In genomic region chrX:103686199-103687072, GRCh38 we compare ENCODE assay signal across 8 cellular contexts. TPM values are rescaled to one million over a fixed set of nuclear protein-coding genes. Genes with fewer than 3 reads are reported as not detected.
DNase-seq lines count a peak whose midpoint lies in the region; ATAC-seq, FAIRE-seq and TF ChIP-seq lines count a peak whose summit lies in the region.

MORF4L2 (minus strand) TSS chrX:103686699; CDS start chrX:103677027, 9,672 bp downstream.

- FAIRE-seq in H1 (lab: Jason Lieb, UNC) = peak; percentile 100

- H3K9me3 ChIP-seq in H1 (ENCODE audit: insufficient read depth in 2 of 2, low read depth in 1 of 2, low read length in 1 of 2) = no peaks in the 10 kb centered on the region

- no peaks in the 10 kb centered on the region for H3K4me1 Mint-ChIP-seq in memory B cell

- peak within 1 kb of the TSS; percentile 95 for H2BK5ac ChIP-seq in H1 (ENCODE audit: low read depth, low read length)

- H3K14ac ChIP-seq in H1 (ENCODE audit: insufficient read length) = no peak within 1 kb of the TSS

- no peaks in the 10 kb centered on the region; the same call in 1 of the 2 replicates for H3K23me2 ChIP-seq in H1 (ENCODE audit: low read depth, low read length)

- ATAC-seq in memory B cell (ENCODE audit: low read depth) = peak; percentile 81

- TF ChIP-seq CTCF in GM20000 (IDR thresholded peaks at IDR 0.05; ENCODE audit: extremely low read depth, missing control alignments) = no peak
- TF ChIP-seq CTCF in H1 (IDR thresholded peaks at IDR 0.05; ENCODE audit: control extremely low read depth in 1 of 3, insufficient read depth in 1 of 3, low read depth in 1 of 3, low read length in 3 of 3) = no peak

- peak within 1 kb of the TSS; percentile 97 for H3K18ac ChIP-seq in H1 (ENCODE audit: extremely low read depth, low read length)

- no peak within 1 kb of the TSS for H2AK5ac ChIP-seq in H1 (ENCODE audit: low read depth, low read length)

- POLR2A ChIA-PET in activated CD8-positive, alpha-beta memory T cell treated with anti-CD3 and anti-CD28 coated beads for 36 hours (lab: Charles Lee) = interaction anchor here (0.7 kb wide), 1 partner anchor 103 kb away, joined by 4 read pairs; no protein-coding TSS in a partner anchor
- POLR2A ChIA-PET in H1 (lab: Charles Lee; ENCODE audit: partially characterized antibody) = interaction anchor here (0.6 to 2.3 kb wide), 17 partner anchors 16 to 170 kb away, joined by 3 to 11 read pairs (median 5); partner anchors contain the start of genes RAB9B and TCEAL1

- peak; percentile 83 to 97 for TF ChIP-seq POLR2A in H1 (IDR thresholded peaks at IDR 0.05; ENCODE audit: control extremely low read depth in 1 of 2, low read depth in 2 of 2, low read length in 2 of 2)

- no peaks in the 10 kb centered on the region for H3K79me1 ChIP-seq in H1 (ENCODE audit: low read depth, low read length)

- H4K8ac ChIP-seq in H1 (ENCODE audit: extremely low read depth, insufficient read depth, low read length) = peak within 1 kb of the TSS; percentile 95; the same call in 1 of the 2 replicates

- H3K4me3 ChIP-seq in H1 (ENCODE audit: extremely low read depth in 1 of 4, insufficient read depth in 2 of 4, low read depth in 3 of 4, low read length in 4 of 4) = peak within 1 kb of the TSS; percentile 80 to 99 (median 86)

- peak in 1 of 2 experiments; percentile 69; a peak in 1 of 3 replicates for TF ChIP-seq EP300 in H1 (IDR thresholded peaks at IDR 0.05; ENCODE audit: borderline replicate concordance in 1 of 2, low read depth in 2 of 2, low read length in 2 of 2)

- H3K36me3 Mint-ChIP-seq in memory B cell = peaks cover 4% of the 10 kb centered on the region

- CTCF ChIA-PET in activated CD8-positive, alpha-beta memory T cell treated with anti-CD3 and anti-CD28 coated beads for 36 hours (lab: Charles Lee) = no interaction called here
- CTCF ChIA-PET in H1 (lab: Charles Lee; ENCODE audit: partially characterized antibody) = interaction anchor here (0.7 kb wide), 1 partner anchor 152 kb away, joined by 3 read pairs; no protein-coding TSS in a partner anchor

- peak within 1 kb of the TSS; percentile 88 to 97 (median 96) for H3K9ac ChIP-seq in H1 (replicated peaks in 1 of 4; ENCODE audit: extremely low read depth in 1 of 4, low read depth in 3 of 4, low read length in 3 of 4)

- no peak within 1 kb of the TSS for H3K23ac ChIP-seq in H1 (ENCODE audit: insufficient read length)

- H3K4me2 ChIP-seq in H1 (ENCODE audit: insufficient read depth in 1 of 2, low read depth in 2 of 2, low read length in 2 of 2) = peak within 1 kb of the TSS; percentile 69 to 70

- no peak within 1 kb of the TSS for H2BK120ac ChIP-seq in H1 (replicated peaks; ENCODE audit: low read depth, low read length)

- no peaks in the 10 kb centered on the region for H3K27me3 ChIP-seq in H1 (replicated peaks in 1 of 4; ENCODE audit: control insufficient read depth in 3 of 4, extremely low read depth in 1 of 4, insufficient read depth in 3 of 4, low read length in 3 of 4)

- H3K4me1 ChIP-seq in H1 (replicated peaks in 1 of 4; ENCODE audit: control insufficient read depth in 3 of 4, insufficient read depth in 4 of 4, low read length in 3 of 4) = peaks cover 0 to 2% (median 0%) of the 10 kb centered on the region in 4 experiments; a peak in 1 of 7 replicates

- TF ChIP-seq RAD21 in H1 (IDR thresholded peaks at IDR 0.05 in 1 of 2, conservative IDR thresholded peaks at IDR 0.05 in 1 of 2; ENCODE audit: low read depth in 2 of 2, low read length in 2 of 2) = no peak

- peak within 1 kb of the TSS; percentile 68; the same call in 1 of the 2 replicates for H2BK12ac ChIP-seq in H1 (ENCODE audit: low read depth, low read length)

- 2% methylated on average over 30 of the region's 37 CpGs; no CpG with 5 or more reads in 1 of the 2 experiments for WGBS in H1 (ENCODE audit: extremely low coverage in 1 of 2, insufficient coverage in 1 of 2, insufficient read length in 1 of 2, insufficient replicate concordance in 2 of 2, low coverage in 1 of 2, low lambda C conversion rate in 2 of 2, missing lambda C conversion rate in 1 of 2), 2 experiments

- no peak within 1 kb of the TSS for H2BK20ac ChIP-seq in H1 (ENCODE audit: low read length)

- no peaks in the 10 kb centered on the region for H4K20me1 ChIP-seq in H1 (replicated peaks in 1 of 2; ENCODE audit: control insufficient read depth in 1 of 2, insufficient read depth in 2 of 2, low read length in 2 of 2)

- H4K91ac ChIP-seq in H1 (replicated peaks; ENCODE audit: insufficient read length, low read length) = peak within 1 kb of the TSS; percentile 98

- H3K56ac ChIP-seq in H1 (replicated peaks; ENCODE audit: insufficient read length, low read depth, low read length) = peak within 1 kb of the TSS; percentile 93

- H3K36me3 ChIP-seq in H1 (ENCODE audit: control insufficient read depth in 2 of 4, insufficient read depth in 4 of 4, low read length in 3 of 4) = peaks cover 5 to 34% (median 19%) of the 10 kb centered on the region in 4 experiments; a peak in 6 of 8 replicates

- no peak within 1 kb of the TSS for H2BK15ac ChIP-seq in H1 (ENCODE audit: low read length)

- H3K9me3 Mint-ChIP-seq in memory B cell = no peaks in the 10 kb centered on the region

- peak within 1 kb of the TSS; percentile 68 for H3K4me3 Mint-ChIP-seq in memory B cell

- DNase-seq in COLO668 (lab: John Stamatoyannopoulos, UW; ENCODE audit: unreplicated experiment) = peak; percentile 88
- DNase-seq in GM20000 (ENCODE audit: low spot score) = peak; percentile 75
- DNase-seq in HT-29 (ENCODE audit: low spot score) = peak; percentile 94
- peak; percentile 86 to 88 for DNase-seq in NOMO-1 (lab: John Stamatoyannopoulos, UW; ENCODE audit: unreplicated experiment in 2 of 2)
- peak; percentile 62 to 90 for DNase-seq in H1 (ENCODE audit: low read depth in 1 of 2, low spot score in 2 of 2)
- peak; percentile 54 to 79 for DNase-seq in memory B cell (ENCODE audit: low spot score in 2 of 2)
- peak; percentile 69 for DNase-seq in stimulated activated CD8-positive, alpha-beta memory T cell treated with anti-CD3 and anti-CD28 coated beads, Interleukin-15, amount 100 ng/mL, for 1 hour (ENCODE audit: low read depth)

- H3K27ac Mint-ChIP-seq in memory B cell = no peak within 1 kb of the TSS

- no peak within 1 kb of the TSS for H2AFZ ChIP-seq in H1 (ENCODE audit: low read length)

- peak within 1 kb of the TSS; percentile 91 for H4K5ac ChIP-seq in H1 (ENCODE audit: insufficient read length, low read depth, low read length)

- H3K4ac ChIP-seq in H1 (replicated peaks; ENCODE audit: insufficient read length, low read depth, low read length) = peak within 1 kb of the TSS; percentile 53

- peak within 1 kb of the TSS; percentile 93 for H3K27ac ChIP-seq in H1 (ENCODE audit: low read depth, low read length)

- H3K79me2 ChIP-seq in H1 (ENCODE audit: control insufficient read depth in 1 of 2, insufficient read depth in 2 of 2, low read length in 2 of 2) = peaks cover 0 to 28% of the 10 kb centered on the region in 2 experiments; a peak in 3 of 4 replicates

- H3K27me3 Mint-ChIP-seq in memory B cell = no peaks in the 10 kb centered on the region

TF ChIP-seq in H1, 55 proteins besides CTCF, POLR2A, EP300 and RAD21 (continues in another document):
- peak; percentile 34; the same call in 1 of the 2 replicates for TF ChIP-seq SP2 (IDR thresholded peaks at IDR 0.05; ENCODE audit: low read length)
- TF ChIP-seq CHD2 (IDR thresholded peaks at IDR 0.05; ENCODE audit: low read length) = peak; percentile 74
- TF ChIP-seq CREB1 (IDR thresholded peaks at IDR 0.05) = peak; percentile 92
- no peak for TF ChIP-seq GTF2F1 (IDR thresholded peaks at IDR 0.05; ENCODE audit: borderline replicate concordance, low read depth, low read length)
- TF ChIP-seq KDM4A (IDR thresholded peaks at IDR 0.05; ENCODE audit: low read depth, low read length, severe bottlenecking) = peak; percentile 4
- no peak for TF ChIP-seq GABPA (IDR thresholded peaks at IDR 0.05; ENCODE audit: borderline replicate concordance, insufficient read depth, low read length)
- TF ChIP-seq USF2 (IDR thresholded peaks at IDR 0.05; ENCODE audit: low read length) = peak; percentile 33; the same call in 1 of the 2 replicates
- TF ChIP-seq NANOG (IDR thresholded peaks at IDR 0.05; ENCODE audit: insufficient read depth, low read depth, low read length, poor library complexity, severe bottlenecking) = no peak
- no peak for TF ChIP-seq SP4 (IDR thresholded peaks at IDR 0.05; ENCODE audit: low read length)
- TF ChIP-seq CEBPB (IDR thresholded peaks at IDR 0.05; ENCODE audit: low read depth, low read length) = no peak
- TF ChIP-seq SIN3A (conservative IDR thresholded peaks at IDR 0.05 in 1 of 2, IDR thresholded peaks at IDR 0.05 in 1 of 2; ENCODE audit: low read depth in 1 of 2, low read length in 2 of 2) = peak in 1 of 2 experiments; percentile 53; a peak in 1 of 4 replicates
- TF ChIP-seq SAP30 (IDR thresholded peaks at IDR 0.05; ENCODE audit: insufficient read depth, insufficient replicate concordance, low read length) = no peak

RNA-seq across cellular contexts. Expression of gene MORF4L2, which starts in this region (rescaled TPM):
- total RNA-seq in HT-29 (2014; rRNA removed; shearing (Covaris generic)) = 185 and 224 TPM in 2 replicates
- total RNA-seq in activated CD8-positive, alpha-beta memory T cell treated with anti-CD3 and anti-CD28 coated beads for 36 hours = 100 to 1,000 TPM; 241 to 244 TPM
- total RNA-seq in H1 (2021; fragmentation: NEBNext Ultra II Directional; extraction: Animal tissue kit (Norgen Biotek cat#: 25700)) = 340 and 373 TPM in 2 replicates
- 113 and 235 TPM in 2 replicates for polyA plus RNA-seq in H1 (2011; rRNA removed)
- polyA plus RNA-seq in H1 (2011; cell fraction: cytosol; rRNA removed) = 343 TPM
- polyA plus RNA-seq in H1 (2011; cell fraction: nucleus; rRNA removed) = 67.1 TPM
- polyA plus RNA-seq in H1 (2012, experiment 1 of 2) = 291 to 524 TPM (median 325 TPM) in 4 replicates
- 71.1 TPM for polyA plus RNA-seq in H1 (2012, experiment 2 of 2)
- 225 TPM for polyA plus RNA-seq in H1 (2013, experiment 1 of 2)
- 232 TPM for polyA plus RNA-seq in H1 (2013, experiment 2 of 2)
- polyA minus RNA-seq in H1 (2011; rRNA and poly(A)+ RNA removed) = 122 and 150 TPM in 2 replicates
- 96.4 TPM for polyA minus RNA-seq in H1 (2011; cell fraction: cytosol; rRNA and poly(A)+ RNA removed)
- 69.0 TPM for polyA minus RNA-seq in H1 (2011; cell fraction: nucleus; rRNA and poly(A)+ RNA removed)

Comparison
In these comparisons a context has a peak if more than half of its experiments do, and no peak if none do; other contexts are left out.
1. Peak in every context shown above with its lines: DNase-seq, ATAC-seq, H3K4me3 ChIP-seq and H3K27ac ChIP-seq.